30 cellular contexts compared by ENCODE assay signal in genomic region chr10:48744587-48744986, GRCh38. TPM values are rescaled to one million over a fixed set of nuclear protein-coding genes. Genes with fewer than 3 reads are reported as not detected.
DNase-seq lines count a peak whose midpoint lies in the region; ATAC-seq, FAIRE-seq and TF ChIP-seq lines count a peak whose summit lies in the region.
"Had no signal": no experiment of that assay in that cellular context is flagged by ENCODE, and none has a peak within 500 bp of the region (broad histone marks: within the 10 kb centered on the region; RNA-seq: fewer than 3 reads in every experiment).

No MANE protein-coding gene starts in this region.

- no peaks in the 10 kb centered on the region for H3K27me3 ChIP-seq in neutrophil
- H3K27me3 ChIP-seq: breast epithelium, colonic mucosa had no signal

- FAIRE-seq in GM12892 (lab: Jason Lieb, UNC), result peak; percentile 73
- FAIRE-seq in GM19239 (lab: Jason Lieb, UNC), result peak; percentile 85
- FAIRE-seq: frontal cortex, HTR-8/SVneo had no signal

- peak overlapping the region; percentile 62 for H3K27ac ChIP-seq in neutrophil
- H3K27ac ChIP-seq: breast epithelium, colonic mucosa, left ventricle myocardium inferior, parathyroid adenoma, RWPE1 had no signal

- no peak for TF ChIP-seq POLR2A in GM12892 (IDR thresholded peaks at IDR 0.05; ENCODE audit: low read depth, low read length)

- ATAC-seq in HG02973 (IDR thresholded peaks at IDR 0.05; ENCODE audit: unreplicated experiment) (peak; percentile 39), HG03457 (IDR thresholded peaks at IDR 0.05; ENCODE audit: unreplicated experiment) (no peak)
- ATAC-seq: effector memory CD8-positive, alpha-beta T cell; esophagus mucosa; right cardiac atrium; SK-N-SH treated with all-trans-retinoic acid at 6 μM for 48 hours had no signal

- peaks cover 7 to 9% of the 10 kb centered on the region in 2 experiments for H3K4me1 ChIP-seq in neutrophil (ENCODE audit: control insufficient read depth in 1 of 2, insufficient read depth in 1 of 2, low read depth in 1 of 2, low read length in 1 of 2)
- H3K4me1 ChIP-seq: breast epithelium, colonic mucosa, parathyroid adenoma had no signal

- TF ChIP-seq CTCF in neutrophil (IDR thresholded peaks at IDR 0.05), result no peak

- DNase-seq in GM12892 (ENCODE audit: insufficient read length) (no peak), GM19239 (ENCODE audit: insufficient read length, low spot score) (no peak), activated gamma-delta T cell (lab: John Stamatoyannopoulos, UW) (no peak), NCI-H1436 treated with DMSO at 0.1 percent for 48 hours (lab: John Stamatoyannopoulos, UW) (no peak)
- DNase-seq: activated B cell treated with CpG ODN at 0.5 μM for 24 hours; activated CD4-positive, alpha-beta memory T cell treated with anti-CD3 and anti-CD28 coated beads for 36 hours; activated gamma-delta T cell treated with Interleukin-2 at 50 U/mL for 16 hours; activated T-cell treated with anti-CD3 and anti-CD28 coated beads for 4 hours; colonic mucosa; effector memory CD8-positive, alpha-beta T cell; GOT3; hypothalamus; Kasumi-1; left ventricle myocardium inferior; NCI-H2029; NCI-H226; NCI-H748 treated with DMSO at 0.1 percent for 48 hours; right cardiac atrium; stimulated activated CD8-positive, alpha-beta memory T cell treated with anti-CD3 and anti-CD28 coated beads, Interleukin-4, amount 100 ng/mL, for 48 hours had no signal

- H3K9me3 ChIP-seq in neutrophil, result no peaks in the 10 kb centered on the region
- H3K9me3 ChIP-seq: breast epithelium, colonic mucosa had no signal

- no peak overlapping the region for H3K4me3 ChIP-seq in neutrophil (ENCODE audit: low read depth in 1 of 2, low read length in 1 of 2)
- H3K4me3 ChIP-seq: breast epithelium, colonic mucosa, left ventricle myocardium inferior had no signal

- peaks cover 71% of the 10 kb centered on the region for H3K36me3 ChIP-seq in neutrophil
- H3K36me3 ChIP-seq: breast epithelium, colonic mucosa, left ventricle myocardium inferior had no signal

RNA-seq across cellular contexts. Expression of gene WDFY4, which starts 59.9 kb away (rescaled TPM):
- 36.4 TPM for polyA plus RNA-seq in GM12892 (2012; ENCODE audit: missing spikeins)
- polyA plus RNA-seq: AG04450 had no signal
